In genomic region chr7:12623885-12624498, GRCh38 we compare ENCODE assay signal across 8 cellular contexts. TPM values are rescaled to one million over a fixed set of nuclear protein-coding genes. Genes with fewer than 3 reads are reported as not detected.
DNase-seq lines count a peak whose midpoint lies in the region; ATAC-seq and TF ChIP-seq lines count a peak whose summit lies in the region.

No MANE protein-coding gene starts in this region.

- H3K27me3 Mint-ChIP-seq in CD8-positive, alpha-beta T cell (ENCODE audit: low read depth): peaks cover 8% of the 10 kb centered on the region
- no peaks in the 10 kb centered on the region for H3K27me3 Mint-ChIP-seq in neural crest cell (ENCODE audit: low read depth)
- H3K27me3 Mint-ChIP-seq in activated naive CD8-positive, alpha-beta T cell treated with anti-CD3 and anti-CD28 coated beads for 36 hours: peaks cover 15% of the 10 kb centered on the region

- no peaks in the 10 kb centered on the region for H3K36me3 ChIP-seq in CD8-positive, alpha-beta T cell (ENCODE audit: insufficient read depth, low read length)
- no peaks in the 10 kb centered on the region for H3K36me3 ChIP-seq in mammary epithelial cell (ENCODE audit: insufficient read depth, low read length)

- no peak overlapping the region for H3K4me3 ChIP-seq in CD8-positive, alpha-beta T cell (ENCODE audit: low read depth, low read length)
- H3K4me3 ChIP-seq in mammary epithelial cell (replicated peaks in 1 of 3; ENCODE audit: insufficient read depth in 1 of 3, low read depth in 2 of 3, low read length in 3 of 3): no peak overlapping the region

- H3K4me1 Mint-ChIP-seq in CD8-positive, alpha-beta T cell (ENCODE audit: low read depth): no peaks in the 10 kb centered on the region
- no peaks in the 10 kb centered on the region for H3K4me1 Mint-ChIP-seq in neural crest cell
- peaks cover 6% of the 10 kb centered on the region for H3K4me1 Mint-ChIP-seq in activated naive CD8-positive, alpha-beta T cell treated with anti-CD3 and anti-CD28 coated beads for 36 hours

- no TSS peak for BruUV-seq in mammary epithelial cell (replicated peaks; lab: Mats Ljungman, UMichigan)

- H3K4me1 ChIP-seq in CD8-positive, alpha-beta T cell (ENCODE audit: insufficient read depth, low read length): no peaks in the 10 kb centered on the region
- H3K4me1 ChIP-seq in mammary epithelial cell (ENCODE audit: insufficient read depth, low read length): no peaks in the 10 kb centered on the region

- ATAC-seq in CD8-positive, alpha-beta T cell: no peak
- ATAC-seq in GM19468 (IDR thresholded peaks at IDR 0.05; ENCODE audit: extremely low read depth, unreplicated experiment): peak; percentile 18
- no peak for ATAC-seq in GM18858 (IDR thresholded peaks at IDR 0.05; ENCODE audit: unreplicated experiment)

- dilution Hi-C loops in mammary epithelial cell (cut with HindIII; ENCODE audit: low sequenced_read_pairs): no loop called here

- TF ChIP-seq CTCF in CD8-positive, alpha-beta T cell (IDR thresholded peaks at IDR 0.05): peak; percentile 35
- peak; percentile 82 to 86 for TF ChIP-seq CTCF in mammary epithelial cell (conservative IDR thresholded peaks at IDR 0.05 in 1 of 2, IDR thresholded peaks at IDR 0.05 in 1 of 2; ENCODE audit: extremely low read depth in 1 of 2, insufficient read depth in 1 of 2, low read depth in 1 of 2, low read length in 2 of 2)
- peak; percentile 81 for TF ChIP-seq CTCF in neural crest cell (conservative IDR thresholded peaks at IDR 0.05)

- H3K27ac ChIP-seq in CD8-positive, alpha-beta T cell (ENCODE audit: low read depth, low read length): no peak overlapping the region
- no peak overlapping the region for H3K27ac ChIP-seq in mammary epithelial cell (ENCODE audit: insufficient read depth, low read depth, low read length)

- no peak overlapping the region for H3K4me3 Mint-ChIP-seq in CD8-positive, alpha-beta T cell
- H3K4me3 Mint-ChIP-seq in neural crest cell: no peak overlapping the region
- H3K4me3 Mint-ChIP-seq in activated naive CD8-positive, alpha-beta T cell treated with anti-CD3 and anti-CD28 coated beads for 36 hours: no peak overlapping the region

- WGBS in mammary epithelial cell (ENCODE audit: low coverage, missing lambda C conversion rate): no CpG with 5 or more reads among the region's 1 CpG

- H3K27ac Mint-ChIP-seq in CD8-positive, alpha-beta T cell: no peak overlapping the region
- H3K27ac Mint-ChIP-seq in neural crest cell (ENCODE audit: unreplicated experiment): no peak overlapping the region
- H3K27ac Mint-ChIP-seq in activated naive CD8-positive, alpha-beta T cell treated with anti-CD3 and anti-CD28 coated beads for 36 hours: no peak overlapping the region

- H2AFZ ChIP-seq in mammary epithelial cell (ENCODE audit: low read depth, low read length): no peak overlapping the region

- H3K79me2 ChIP-seq in mammary epithelial cell (ENCODE audit: insufficient read depth, low read length): no peaks in the 10 kb centered on the region

- H3K27me3 ChIP-seq in CD8-positive, alpha-beta T cell (ENCODE audit: insufficient read depth, low read length): no peaks in the 10 kb centered on the region
- H3K27me3 ChIP-seq in mammary epithelial cell (ENCODE audit: insufficient read depth, low read length): no peaks in the 10 kb centered on the region

- intact Hi-C loops in CD8-positive, alpha-beta T cell (cut with DNase I, micrococcal nuclease): no loop called here
- intact Hi-C loops in mammary epithelial cell (cut with micrococcal nuclease): loop anchor here (1.0 kb wide), 1 partner anchor 99 kb away; no protein-coding TSS in a partner anchor

- H3K9ac ChIP-seq in mammary epithelial cell (ENCODE audit: insufficient read depth, low read length): no peak overlapping the region

- H3K36me3 Mint-ChIP-seq in CD8-positive, alpha-beta T cell: no peaks in the 10 kb centered on the region
- no peaks in the 10 kb centered on the region for H3K36me3 Mint-ChIP-seq in neural crest cell (ENCODE audit: low read depth)
- H3K36me3 Mint-ChIP-seq in activated naive CD8-positive, alpha-beta T cell treated with anti-CD3 and anti-CD28 coated beads for 36 hours: no peaks in the 10 kb centered on the region

- POLR2A ChIA-PET in CD8-positive, alpha-beta T cell (lab: Charles Lee): no interaction called here

- no peaks in the 10 kb centered on the region for H4K20me1 ChIP-seq in mammary epithelial cell (ENCODE audit: insufficient read depth, low read length)

- no peak for DNase-seq in CD8-positive, alpha-beta T cell
- DNase-seq in NCI-H1694 treated with DMSO at 0.1 percent for 48 hours (lab: John Stamatoyannopoulos, UW) (peak; percentile 28), mammary epithelial cell (peak; percentile 17), neural crest cell (ENCODE audit: low read depth, low spot score) (no peak), SK-N-DZ (ENCODE audit: low spot score) (no peak)
- no peak for DNase-seq in activated naive CD8-positive, alpha-beta T cell treated with anti-CD3 and anti-CD28 coated beads for 36 hours

- no peaks in the 10 kb centered on the region for H3K9me3 Mint-ChIP-seq in CD8-positive, alpha-beta T cell
- no peaks in the 10 kb centered on the region for H3K9me3 Mint-ChIP-seq in neural crest cell
- H3K9me3 Mint-ChIP-seq in activated naive CD8-positive, alpha-beta T cell treated with anti-CD3 and anti-CD28 coated beads for 36 hours: no peaks in the 10 kb centered on the region

- in situ Hi-C loops in mammary epithelial cell (cut with MboI; ENCODE audit: low sequenced_read_pairs in 2 of 2): loop anchor here in 1 of 2 donors (10.0 kb wide), 1 partner anchor 99 kb away; no protein-coding TSS in a partner anchor

- H3K4me2 ChIP-seq in mammary epithelial cell (ENCODE audit: insufficient read depth, low read depth, low read length): peak overlapping the region; percentile 22

- CTCF ChIA-PET in CD8-positive, alpha-beta T cell (lab: Charles Lee): no interaction called here
- CTCF ChIA-PET in mammary epithelial cell (lab: Charles Lee; ENCODE audit: low non-redundant PET): no interaction called here

- no peaks in the 10 kb centered on the region for H3K9me3 ChIP-seq in CD8-positive, alpha-beta T cell (ENCODE audit: low read length)
- H3K9me3 ChIP-seq in mammary epithelial cell (replicated peaks; ENCODE audit: insufficient read depth, low read length): no peaks in the 10 kb centered on the region

RNA-seq across cellular contexts. Expression of gene SCIN, which starts 53.5 kb away (rescaled TPM):
- total RNA-seq in CD8-positive, alpha-beta T cell: not detected
- not detected for total RNA-seq in mammary epithelial cell
- polyA plus RNA-seq in mammary epithelial cell: not detected
- polyA minus RNA-seq in mammary epithelial cell: not detected
- total RNA-seq in neural crest cell: not detected in 2 replicates
- total RNA-seq in activated naive CD8-positive, alpha-beta T cell treated with anti-CD3 and anti-CD28 coated beads for 36 hours: under 1 TPM; 0.20 to 0.47 TPM
- polyA plus RNA-seq in SK-N-DZ (2014; cell fraction: cytosol; rRNA removed): 0.05 TPM in 1 of 2 replicates, not detected in the other
- polyA plus RNA-seq in SK-N-DZ (2014; cell fraction: nucleus; rRNA removed): 0.01 TPM in 1 of 2 replicates, not detected in the other

Comparison
In these comparisons a context has a peak if more than half of its experiments do, and no peak if none do; other contexts are left out.
1. DNase-seq: peak in NCI-H1694 treated with DMSO at 0.1 percent for 48 hours (single experiment) and mammary epithelial cell (single experiment); none in CD8-positive, alpha-beta T cell (0 of 7), neural crest cell (single experiment), activated naive CD8-positive, alpha-beta T cell treated with anti-CD3 and anti-CD28 coated beads for 36 hours (single experiment) and SK-N-DZ (single experiment).
2. Peak in every context shown above with its lines, with median percentiles within 50 percentile points of each other: CTCF ChIP-seq.